10 cellular contexts compared by ENCODE assay signal in genomic region chr10:51860257-51860656, GRCh38.
A peak's percentile ranks its signal among the peaks of the same experiment; 100 is the strongest.
DNase-seq lines count a peak whose midpoint lies in the region; TF ChIP-seq lines count a peak whose summit lies in the region.
"Had no signal": no experiment of that assay in that cellular context is flagged by ENCODE, and none has a peak within 500 bp of the region (broad histone marks: within the 10 kb centered on the region; RNA-seq: fewer than 3 reads in every experiment).

No MANE protein-coding gene starts in this region.

- POLR2A ChIA-PET in PC-9 (lab: Charles Lee; ENCODE audit: unreplicated experiment) = no interaction called here

- H3K9me3 ChIP-seq in PC-9 (ENCODE audit: insufficient read depth, low read depth) = no peaks in the 10 kb centered on the region
- H3K9me3 ChIP-seq: vagina had no signal

- no peak overlapping the region for H3K4me3 Mint-ChIP-seq in osteocyte (ENCODE audit: unreplicated experiment)

- H3K9me2 ChIP-seq in PC-9 (ENCODE audit: insufficient read depth) = no peaks in the 10 kb centered on the region; the same call in 1 of the 2 replicates

- intact Hi-C loops in PC-9 (cut with micrococcal nuclease; ENCODE audit: unreplicated experiment) = no loop called here

- no peaks in the 10 kb centered on the region for H3K4me1 ChIP-seq in PC-9 (replicated peaks; ENCODE audit: insufficient read depth)

- TF ChIP-seq CTCF in fibroblast of villous mesenchyme (IDR thresholded peaks at IDR 0.05; ENCODE audit: insufficient read depth, low read depth, low read length) (no peak), osteocyte (IDR thresholded peaks at IDR 0.05) (no peak), PC-9 (conservative IDR thresholded peaks at IDR 0.05) (no peak)

- H3K4me1 Mint-ChIP-seq in osteocyte (ENCODE audit: unreplicated experiment) = peaks cover 3% of the 10 kb centered on the region

- H2AFZ ChIP-seq in PC-9 = no peak overlapping the region; the same call in 1 of the 2 replicates

- H3K36me3 ChIP-seq in PC-9 (ENCODE audit: low read depth) = no peaks in the 10 kb centered on the region
- H3K36me3 ChIP-seq: vagina had no signal

- H3K27ac Mint-ChIP-seq in osteocyte (ENCODE audit: unreplicated experiment) = no peak overlapping the region

- H3K4me2 ChIP-seq in PC-9 = no peak overlapping the region

- no peaks in the 10 kb centered on the region for H3F3A ChIP-seq in PC-9 (ENCODE audit: insufficient read depth, low read depth)

- no peaks in the 10 kb centered on the region for H3K36me3 Mint-ChIP-seq in osteocyte (ENCODE audit: unreplicated experiment)

- DNase-seq in DMS53 (lab: John Stamatoyannopoulos, UW) = peak; percentile 22
- DNase-seq in DMS53 treated with DMSO at 0.1 percent for 48 hours (lab: John Stamatoyannopoulos, UW; ENCODE audit: unreplicated experiment) = no peak
- DNase-seq in LHCN-M2 (ENCODE audit: low read depth) = peak; percentile 35
- peak; percentile 19 for DNase-seq in fibroblast of villous mesenchyme (ENCODE audit: low read depth)
- peak; percentile 49 for DNase-seq in ureter (ENCODE audit: low spot score)
- DNase-seq in osteocyte (ENCODE audit: extremely low spot score, unreplicated experiment) = no peak
- DNase-seq in T-helper 9 cell = no peak
- DNase-seq in PC-9 = no peak

- H3K4me3 ChIP-seq in fibroblast of villous mesenchyme (ENCODE audit: low read depth, low read length) = no peak overlapping the region
- H3K4me3 ChIP-seq in PC-9 = no peak overlapping the region
- H3K4me3 ChIP-seq: vagina had no signal

- CTCF ChIA-PET in PC-9 (lab: Charles Lee) = no interaction called here

- H3K27me3 ChIP-seq in PC-9 (ENCODE audit: insufficient read depth, low read depth) = no peaks in the 10 kb centered on the region
- H3K27me3 ChIP-seq: vagina had no signal

- H3K27me3 Mint-ChIP-seq in osteocyte (ENCODE audit: unreplicated experiment) = no peaks in the 10 kb centered on the region

- no peak overlapping the region for H3K27ac ChIP-seq in PC-9
- H3K27ac ChIP-seq: 22Rv1, vagina had no signal

- peaks cover 7% of the 10 kb centered on the region for H3K9me3 Mint-ChIP-seq in osteocyte (ENCODE audit: unreplicated experiment)

- no peaks in the 10 kb centered on the region for H3K79me2 ChIP-seq in PC-9 (ENCODE audit: low read depth)

- no peaks in the 10 kb centered on the region for H4K20me1 ChIP-seq in PC-9 (ENCODE audit: insufficient read depth)

- BruUV-seq in PC-9 (replicated peaks; lab: Mats Ljungman, UMichigan) = no TSS peak

Comparison
In these comparisons a context has a peak if more than half of its experiments do, and no peak if none do; other contexts are left out.
1. DNase-seq: peak in DMS53 (single experiment), LHCN-M2 (single experiment), fibroblast of villous mesenchyme (single experiment) and ureter (single experiment); none in DMS53 treated with DMSO at 0.1 percent for 48 hours (single experiment), osteocyte (single experiment), T-helper 9 cell (single experiment) and PC-9 (0 of 2).